In genomic region chr2:223523541-223523940, GRCh38 we compare ENCODE assay signal across 1 cellular context.
TF ChIP-seq lines count a peak whose summit lies in the region.

No MANE protein-coding gene starts in this region.

TF ChIP-seq in HCT116, 20 proteins besides CTCF, POLR2A, EP300 and RAD21 (continued from another document):
- no peak for TF ChIP-seq ZBTB33 (IDR thresholded peaks at IDR 0.05; ENCODE audit: extremely low read depth, insufficient replicate concordance, low read length)
- TF ChIP-seq REST (IDR thresholded peaks at IDR 0.05; ENCODE audit: low read depth), result no peak
- TF ChIP-seq CEBPB (IDR thresholded peaks at IDR 0.05; ENCODE audit: low read depth), result peak; percentile 76; the same call in 1 of the 2 replicates
- TF ChIP-seq SRF (IDR thresholded peaks at IDR 0.05; ENCODE audit: low read depth), result peak; percentile 80
- TF ChIP-seq ELF1 (IDR thresholded peaks at IDR 0.05; ENCODE audit: borderline replicate concordance, low read depth), result peak; percentile 45
- peak; percentile 95 for TF ChIP-seq FOSL1 (IDR thresholded peaks at IDR 0.05; ENCODE audit: low read depth)
- TF ChIP-seq JUND (IDR thresholded peaks at IDR 0.05), result peak; percentile 93
- peak; percentile 82 for TF ChIP-seq TCF7L2 (IDR thresholded peaks at IDR 0.05; ENCODE audit: borderline replicate concordance, extremely low read depth, insufficient read depth, insufficient read length)
- no peak for TF ChIP-seq ZNF274 (IDR thresholded peaks at IDR 0.05; ENCODE audit: low read depth, low read length)
- TF ChIP-seq EZH2 (IDR thresholded peaks at IDR 0.05), result no peak
- TF ChIP-seq ATF3 (IDR thresholded peaks at IDR 0.05), result peak; percentile 37
- no peak for TF ChIP-seq EZH2phosphoT487 (IDR thresholded peaks at IDR 0.05; ENCODE audit: borderline replicate concordance)
- no peak; the same call in 1 of the 2 replicates for TF ChIP-seq EGR1 (IDR thresholded peaks at IDR 0.05; ENCODE audit: low read depth)
- peak; percentile 87 for TF ChIP-seq SP1 (IDR thresholded peaks at IDR 0.05; ENCODE audit: low read depth)
- TF ChIP-seq ZFX (IDR thresholded peaks at IDR 0.05), result no peak
- no peak for TF ChIP-seq YY1 (IDR thresholded peaks at IDR 0.05; ENCODE audit: extremely low read depth, insufficient replicate concordance, low read depth, low read length)
- peak; percentile 52; the same call in 1 of the 2 replicates for TF ChIP-seq SIN3A (IDR thresholded peaks at IDR 0.05; ENCODE audit: low read depth)
